In genomic region chr11:134716582-134716981, GRCh38 we compare ENCODE assay signal across 26 cellular contexts.
"Had no signal": no experiment of that assay in that cellular context is flagged by ENCODE, and none has a peak within 500 bp of the region (broad histone marks: within the 10 kb centered on the region; RNA-seq: fewer than 3 reads in every experiment).

No MANE protein-coding gene starts in this region.

- H3K27me3 ChIP-seq: adrenal gland, body of pancreas, colonic mucosa, esophagus squamous epithelium, gastroesophageal sphincter had no signal

- DNase-seq: activated CD4-positive, alpha-beta memory T cell treated with anti-CD3 and anti-CD28 coated beads for 36 hours; activated CD4-positive, alpha-beta T cell treated with anti-CD3 and anti-CD28 coated beads for 36 hours; activated CD4-positive, alpha-beta T cell treated with anti-CD3 and anti-CD28 coated beads, Interleukin-2, amount 10 ng/mL, durations not matched to agents 24 days and 14 days; activated CD4-positive, CD25-positive, alpha-beta regulatory T cell; activated CD4-positive, CD25-positive, alpha-beta regulatory T cell treated with anti-CD3 and anti-CD28 coated beads, Interleukin-2, amount 50 U/mL, for 72 hours; activated CD8-positive, alpha-beta memory T cell treated with anti-CD3 and anti-CD28 coated beads, Interleukin-2, amount 10 ng/mL, durations not matched to agents 7 days and 5 days; activated CD8-positive, alpha-beta memory T cell treated with anti-CD3 and anti-CD28 coated beads, Interleukin-2, amount 50 U/mL, for 4 hours; activated CD8-positive, alpha-beta T cell treated with anti-CD3 and anti-CD28 coated beads, Interleukin-2, amount 10 ng/mL, durations not matched to agents 7 days and 5 days; activated effector memory CD4-positive, alpha-beta T cell treated with anti-CD3 and anti-CD28 coated beads, Interleukin-2, amount 50 U/mL, for 16 hours; activated naive CD4-positive, alpha-beta T cell treated with anti-CD3 and anti-CD28 coated beads for 36 hours; activated naive CD8-positive, alpha-beta T cell treated with anti-CD3 and anti-CD28 coated beads for 36 hours; activated naive CD8-positive, alpha-beta T cell treated with anti-CD3 and anti-CD28 coated beads, Interleukin-2, amount 50 U/mL, for 24 hours; activated T-cell treated with anti-CD3 and anti-CD28 coated beads, Interleukin-2, amount 50 U/mL, for 1 hour; activated T-cell treated with anti-CD3 and anti-CD28 coated beads, Interleukin-2, amount 50 U/mL, for 48 hours; adrenal gland; amygdala; aorta; body of pancreas; caudate nucleus; colonic mucosa; effector CD8-positive, alpha-beta T cell; esophagus squamous epithelium; foreskin melanocyte; T-helper 2 cell had no signal

- H3K4me3 ChIP-seq: adrenal gland, body of pancreas, colonic mucosa, esophagus squamous epithelium, gastroesophageal sphincter had no signal

- H3K9me3 ChIP-seq: adrenal gland, body of pancreas, colonic mucosa, esophagus squamous epithelium, gastroesophageal sphincter had no signal

- ATAC-seq: activated CD4-positive, alpha-beta T cell treated with anti-CD3 and anti-CD28 coated beads for 36 hours; activated CD8-positive, alpha-beta memory T cell treated with anti-CD3 and anti-CD28 coated beads, Interleukin-2, amount 10 ng/mL, durations not matched to agents 7 days and 5 days; activated CD8-positive, alpha-beta T cell treated with anti-CD3 and anti-CD28 coated beads, Interleukin-2, amount 10 ng/mL, durations not matched to agents 7 days and 5 days; activated naive CD8-positive, alpha-beta T cell treated with anti-CD3 and anti-CD28 coated beads, Interleukin-2, amount 50 U/mL, for 24 hours; body of pancreas; gastroesophageal sphincter had no signal

- H3K4me1 ChIP-seq: adrenal gland, body of pancreas, colonic mucosa, esophagus squamous epithelium, gastroesophageal sphincter had no signal

- H3K36me3 ChIP-seq: adrenal gland, colonic mucosa, esophagus squamous epithelium, gastroesophageal sphincter had no signal

- H3K27ac ChIP-seq: adrenal gland, body of pancreas, colonic mucosa, epithelial cell of prostate, esophagus squamous epithelium, gastroesophageal sphincter had no signal
